8 cellular contexts compared by ENCODE assay signal in genomic region chr19:7861619-7862412, GRCh38. TPM values are rescaled to one million over a fixed set of nuclear protein-coding genes. Genes with fewer than 3 reads are reported as not detected.
DNase-seq lines count a peak whose midpoint lies in the region; ATAC-seq and TF ChIP-seq lines count a peak whose summit lies in the region.

No MANE protein-coding gene starts in this region.

- DNase-seq in GM10266 (ENCODE audit: extremely low spot score), result no peak
- DNase-seq in RPMI8226, result peak; percentile 52
- DNase-seq in epithelial cell of proximal tubule (ENCODE audit: low read depth), result no peak
- DNase-seq in psoas muscle, result peak in 1 of 2 donors; percentile 46
- DNase-seq in AML-193 (lab: John Stamatoyannopoulos, UW), result no peak
- DNase-seq in midbrain (lab: John Stamatoyannopoulos, UW), result no peak
- no peak for DNase-seq in activated CD4-positive, CD25-positive, alpha-beta regulatory T cell (lab: John Stamatoyannopoulos, UW)
- DNase-seq in KBM-7, result no peak

- peaks cover 0 to 63% (median 15%) of the 10 kb centered on the region in 3 donors for H3K27me3 ChIP-seq in psoas muscle (ENCODE audit: insufficient read depth in 3 of 3, low read length in 2 of 3)

- H3K4me1 ChIP-seq in psoas muscle, result peaks cover 5% of the 10 kb centered on the region

- H3K4me3 ChIP-seq in epithelial cell of proximal tubule (ENCODE audit: low read depth, low read length) (peak overlapping the region; percentile 16), psoas muscle (peak overlapping the region; percentile 38)

- H3K9me3 ChIP-seq in psoas muscle, result no peaks in the 10 kb centered on the region

- no peaks in the 10 kb centered on the region for H3K36me3 ChIP-seq in psoas muscle (ENCODE audit: insufficient read depth in 1 of 2, low read depth in 1 of 2)

- TF ChIP-seq CTCF in GM10266 (IDR thresholded peaks at IDR 0.05; ENCODE audit: control insufficient read depth, insufficient read depth, low read depth, missing control alignments) (peak; percentile 19), epithelial cell of proximal tubule (conservative IDR thresholded peaks at IDR 0.05; ENCODE audit: low read depth, low read length) (no peak), psoas muscle (IDR thresholded peaks at IDR 0.05) (no peak)

- intact Hi-C loops in psoas muscle (cut with DNase I), result no loop called here

- no peak for ATAC-seq in psoas muscle

- no peak overlapping the region for H3K27ac ChIP-seq in psoas muscle

- WGBS in psoas muscle, 3 donors, result 41 to 53% (median 48%) methylated on average over 63 of the region's 63 CpGs

- in situ Hi-C loops in KBM-7 (cut with MboI; ENCODE audit: low pct_unique_long_range_greater_than_20kb, low sequenced_read_pairs), result no loop called here

RNA-seq across cellular contexts. Expression of gene PRR36, which starts 12.4 kb away (rescaled TPM):
- 0.72 and 0.81 TPM in 2 replicates for total RNA-seq in epithelial cell of proximal tubule
- not detected for total RNA-seq in psoas muscle
- not detected for polyA plus RNA-seq in psoas muscle

RNA-seq across cellular contexts. Expression of gene LRRC8E, which starts 26.5 kb away (rescaled TPM):
- total RNA-seq in epithelial cell of proximal tubule, result 11.9 and 18.9 TPM in 2 replicates
- total RNA-seq in psoas muscle, result under 1 TPM; 0.07 to 0.26 (median 0.15) TPM
- under 1 TPM in 2 of 3 donors, not detected in 1; 0.03 to 0.10 TPM for polyA plus RNA-seq in psoas muscle

RNA-seq across cellular contexts. Expression of gene EVI5L, which starts 31.8 kb away (rescaled TPM):
- 6.1 and 9.3 TPM in 2 replicates for total RNA-seq in epithelial cell of proximal tubule
- 10 to 100 TPM; 13.9 to 25.9 (median 22.2) TPM for total RNA-seq in psoas muscle
- polyA plus RNA-seq in psoas muscle, result 10 to 100 TPM in 2 of 3 donors, 1 to 10 TPM in 1; 5.8 to 10.7 (median 10.0) TPM

RNA-seq across cellular contexts. Expression of gene MAP2K7, which starts 41.9 kb away (rescaled TPM):
- total RNA-seq in epithelial cell of proximal tubule (7.6 and 14.6 TPM in 2 replicates), psoas muscle (10 to 100 TPM; 42.7 to 72.5 (median 55.5) TPM)
- polyA plus RNA-seq in psoas muscle, result 10 to 100 TPM; 35.4 to 43.9 (median 40.0) TPM

RNA-seq across cellular contexts. Expression of gene TGFBR3L, which starts 52.8 kb away (rescaled TPM):
- 1.6 and 16.8 TPM in 2 replicates for total RNA-seq in epithelial cell of proximal tubule
- total RNA-seq in psoas muscle, result 10 to 100 TPM in 1 of 4 donors, 1 to 10 TPM in 3; 4.5 to 13.0 (median 7.5) TPM
- 1 to 10 TPM; 1.2 to 1.5 (median 1.3) TPM for polyA plus RNA-seq in psoas muscle

Comparison
In these comparisons a context has a peak if more than half of its experiments do, and no peak if none do; other contexts are left out.
1. RNA of gene LRRC8E, which starts 26.5 kb away (total RNA-seq): 11.9 to 18.9 TPM in epithelial cell of proximal tubule; 0.07 to 0.26 TPM in psoas muscle; every median in the first group is over 10 times any median in the second.